12 cellular contexts compared by ENCODE assay signal in the genomic region with DNA sequence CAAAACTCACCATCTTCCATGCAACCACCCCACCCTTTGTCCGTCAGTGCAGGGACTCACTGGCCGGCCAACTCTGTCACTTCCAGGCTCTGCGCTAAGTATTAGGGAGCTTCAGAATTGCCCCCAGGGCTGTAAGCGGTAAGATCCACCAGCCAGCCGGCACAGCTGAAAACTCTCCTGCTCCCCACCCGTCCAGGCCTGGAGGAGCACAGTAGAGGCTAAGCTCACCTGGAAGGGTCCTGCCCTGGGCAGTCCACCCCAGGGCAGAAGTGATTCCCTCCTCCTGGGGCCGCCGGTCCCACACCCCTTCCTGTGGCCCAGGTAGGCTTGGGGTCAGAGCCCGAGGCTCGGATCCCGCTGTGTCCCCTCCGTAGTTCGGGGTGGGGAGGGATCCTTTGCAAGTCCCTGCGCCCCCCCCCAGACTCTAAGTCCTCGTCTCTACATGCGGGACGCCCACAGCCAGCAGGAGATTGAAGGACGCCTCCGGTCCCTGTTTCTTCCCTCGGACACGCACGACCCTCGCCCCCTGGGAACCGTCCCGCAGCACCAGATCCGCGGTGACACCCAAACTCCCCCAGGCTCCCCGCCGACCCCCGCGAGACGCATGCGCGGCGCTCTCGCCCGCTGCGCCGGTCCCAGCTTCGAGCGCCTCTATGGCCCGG.
DNase-seq lines count a peak whose midpoint lies in the region; ATAC-seq and TF ChIP-seq lines count a peak whose summit lies in the region.
"Had no signal": no experiment of that assay in that cellular context is flagged by ENCODE, and none has a peak within 500 bp of the region (broad histone marks: within the 10 kb centered on the region; RNA-seq: fewer than 3 reads in every experiment).

No MANE protein-coding gene starts in this region.

- peak overlapping the region; percentile 27 for H3K4ac ChIP-seq in trophoblast cell (ENCODE audit: low read depth, low read length)

- peak overlapping the region; percentile 52 for H3K4me3 ChIP-seq in GM23338
- peak overlapping the region; percentile 51 for H3K4me3 ChIP-seq in left ventricle myocardium inferior
- peak overlapping the region; percentile 27 for H3K4me3 ChIP-seq in trophoblast cell (ENCODE audit: low read depth, low read length)
- peak overlapping the region in 1 of 2 donors; percentile 33 for H3K4me3 ChIP-seq in tibial artery

- H3K9ac ChIP-seq in trophoblast cell (ENCODE audit: low read length): no peak overlapping the region

- peak; percentile 52 for DNase-seq in GM23338 (ENCODE audit: low spot score)
- peak; percentile 12 for DNase-seq in activated B cell treated with CpG ODN at 0.5 μM for 24 hours
- DNase-seq in left ventricle myocardium inferior: no peak
- DNase-seq in trophoblast cell: peak in 1 of 2 donors; percentile 20
- DNase-seq in DMS79 (lab: John Stamatoyannopoulos, UW): no peak
- no peak for DNase-seq in tibial artery
- DNase-seq: activated T-cell treated with anti-CD3 and anti-CD28 coated beads, Interleukin-2, amount 50 U/mL, for 1 hour; Karpas-422; midbrain; NCI-H2171 treated with DMSO at 0.1 percent for 48 hours had no signal

- no peak overlapping the region for H2AK5ac ChIP-seq in trophoblast cell (ENCODE audit: low read length)

- peak overlapping the region; percentile 15 for H2BK12ac ChIP-seq in trophoblast cell (ENCODE audit: low read length)

- H3F3A ChIP-seq in GM23338 (replicated peaks; ENCODE audit: low read depth): 0 out of 2 replicates have a peak, but pooled peaks cover 3% of the 10 kb centered on the region

- H3K4me1 Mint-ChIP-seq in GM23338 (peaks cover 26% of the 10 kb centered on the region), activated B cell treated with CpG ODN at 0.5 μM for 24 hours (no peaks in the 10 kb centered on the region)

- H3K27me3 Mint-ChIP-seq in GM23338 (ENCODE audit: insufficient read depth, low read depth, poor library complexity): peaks cover 8% of the 10 kb centered on the region
- H3K27me3 Mint-ChIP-seq in activated B cell treated with CpG ODN at 0.5 μM for 24 hours: peaks cover 3% of the 10 kb centered on the region

- POLR2A ChIA-PET in activated B cell treated with CpG ODN at 0.5 μM for 24 hours (lab: Charles Lee): no interaction called here

- H3K14ac ChIP-seq in trophoblast cell (ENCODE audit: low read length): peak overlapping the region; percentile 22

- H3K4me3 Mint-ChIP-seq in GM23338 (peak overlapping the region; percentile 59), activated B cell treated with CpG ODN at 0.5 μM for 24 hours (no peak overlapping the region)

- intact Hi-C loops in activated B cell treated with CpG ODN at 0.5 μM for 24 hours (cut with micrococcal nuclease): no loop called here
- intact Hi-C loops in left ventricle myocardium inferior (cut with micrococcal nuclease): no loop called here
- intact Hi-C loops in tibial artery (cut with DNase I; ENCODE audit: low total_unique reads): no loop called here

- H3K4me1 ChIP-seq in GM23338 (ENCODE audit: insufficient read depth) (peaks cover 7% of the 10 kb centered on the region; the same call in 1 of the 2 replicates), left ventricle myocardium inferior (peaks cover 53% of the 10 kb centered on the region), trophoblast cell (ENCODE audit: control insufficient read depth in 1 of 2, insufficient read depth in 2 of 2, low read length in 2 of 2) (peaks cover 18% of the 10 kb centered on the region in 2 experiments), tibial artery (peaks cover 0 to 38% (median 31%) of the 10 kb centered on the region in 4 donors)

- H3K36me3 Mint-ChIP-seq in GM23338 (ENCODE audit: low read depth) (no peaks in the 10 kb centered on the region; the same call in 2 of the 3 replicates), activated B cell treated with CpG ODN at 0.5 μM for 24 hours (ENCODE audit: low read depth) (no peaks in the 10 kb centered on the region)

- CTCF ChIA-PET in activated B cell treated with CpG ODN at 0.5 μM for 24 hours (lab: Charles Lee): no interaction called here

- peak overlapping the region; percentile 73 for H4K8ac ChIP-seq in trophoblast cell (ENCODE audit: low read depth, low read length)

- H4K91ac ChIP-seq in trophoblast cell (ENCODE audit: low read depth, low read length): peak overlapping the region; percentile 64

- H3K79me2 ChIP-seq in GM23338 (replicated peaks; ENCODE audit: insufficient read depth) (no peaks in the 10 kb centered on the region), trophoblast cell (ENCODE audit: control insufficient read depth, insufficient read depth, low read length, poor library complexity) (peaks cover 1% of the 10 kb centered on the region)

- H4K12ac ChIP-seq in trophoblast cell (ENCODE audit: low read depth, low read length): no peak overlapping the region

- H3K27ac ChIP-seq in GM23338 (ENCODE audit: low read depth) (no peak overlapping the region), left ventricle myocardium inferior (replicated peaks) (peak overlapping the region; percentile 88), trophoblast cell (ENCODE audit: low read depth, low read length) (no peak overlapping the region), tibial artery (no peak overlapping the region)

- H3K4me2 ChIP-seq in GM23338 (peak overlapping the region; percentile 78), trophoblast cell (ENCODE audit: low read length) (peak overlapping the region; percentile 68)

- H2AFZ ChIP-seq in GM23338 (peak overlapping the region; percentile 76), trophoblast cell (ENCODE audit: insufficient read depth, low read length, poor library complexity) (peak overlapping the region; percentile 50)

- no CpG with 5 or more reads among the region's 42 CpGs for WGBS in trophoblast cell (ENCODE audit: extremely low coverage, insufficient coverage, insufficient read length)

- H2BK120ac ChIP-seq in trophoblast cell (ENCODE audit: insufficient read depth, low read length, poor library complexity): no peak overlapping the region

- no peaks in the 10 kb centered on the region for H3K9me2 ChIP-seq in GM23338 (ENCODE audit: insufficient read depth)

- TF ChIP-seq CTCF in GM23338 (conservative IDR thresholded peaks at IDR 0.05; ENCODE audit: low read depth in 2 of 2): no peak
- no peak for TF ChIP-seq CTCF in activated B cell treated with CpG ODN at 0.5 μM for 24 hours (IDR thresholded peaks at IDR 0.05)
- no peak for TF ChIP-seq CTCF in left ventricle myocardium inferior (IDR thresholded peaks at IDR 0.05; ENCODE audit: borderline replicate concordance)
- TF ChIP-seq CTCF in tibial artery (IDR thresholded peaks at IDR 0.05): no peak

- H2BK5ac ChIP-seq in trophoblast cell (ENCODE audit: low read depth, low read length, poor library complexity): no peak overlapping the region

- no peaks in the 10 kb centered on the region for H3K36me3 ChIP-seq in GM23338 (ENCODE audit: insufficient read depth)
- no peaks in the 10 kb centered on the region for H3K36me3 ChIP-seq in left ventricle myocardium inferior
- no peaks in the 10 kb centered on the region for H3K36me3 ChIP-seq in trophoblast cell (ENCODE audit: control insufficient read depth in 1 of 2, insufficient read depth in 2 of 2, low read length in 2 of 2)
- H3K36me3 ChIP-seq in tibial artery: no peaks in the 10 kb centered on the region

- H3K27me3 ChIP-seq in GM23338 (ENCODE audit: insufficient read depth) (peaks cover 14% of the 10 kb centered on the region), left ventricle myocardium inferior (ENCODE audit: low read depth) (peaks cover 20% of the 10 kb centered on the region), trophoblast cell (ENCODE audit: insufficient read depth, low read length) (no peaks in the 10 kb centered on the region), tibial artery (peaks cover 0 to 8% of the 10 kb centered on the region in 2 donors)

- peaks cover 2% of the 10 kb centered on the region for H3K79me1 ChIP-seq in trophoblast cell (ENCODE audit: low read length)

- H3K27ac Mint-ChIP-seq in GM23338 (no peak overlapping the region), activated B cell treated with CpG ODN at 0.5 μM for 24 hours (no peak overlapping the region)

- no peak overlapping the region for H3K23ac ChIP-seq in trophoblast cell (ENCODE audit: low read length)

- no peaks in the 10 kb centered on the region for H3K9me3 ChIP-seq in left ventricle myocardium inferior (replicated peaks)
- H3K9me3 ChIP-seq in trophoblast cell (ENCODE audit: insufficient read depth, low read depth, low read length): no peaks in the 10 kb centered on the region
- no peaks in the 10 kb centered on the region for H3K9me3 ChIP-seq in tibial artery

- ATAC-seq in GM23338 (peak; percentile 52), activated B cell treated with CpG ODN at 0.5 μM for 24 hours (ENCODE audit: low read depth) (no peak), GM18870 (IDR thresholded peaks at IDR 0.05; ENCODE audit: unreplicated experiment) (no peak), GM19351 (IDR thresholded peaks at IDR 0.05; ENCODE audit: unreplicated experiment) (no peak)

- no peaks in the 10 kb centered on the region for H3K9me3 Mint-ChIP-seq in GM23338
- no peaks in the 10 kb centered on the region for H3K9me3 Mint-ChIP-seq in activated B cell treated with CpG ODN at 0.5 μM for 24 hours

- H4K20me1 ChIP-seq in GM23338 (replicated peaks; ENCODE audit: insufficient read depth): no peaks in the 10 kb centered on the region; the same call in 1 of the 2 replicates

- no peak overlapping the region for H3K18ac ChIP-seq in trophoblast cell (ENCODE audit: low read length)

Comparison
In these comparisons a context has a peak if more than half of its experiments do, and no peak if none do; other contexts are left out.
1. DNase-seq: peak in GM23338 (single experiment) and activated B cell treated with CpG ODN at 0.5 μM for 24 hours (single experiment); none in left ventricle myocardium inferior (single experiment), DMS79 (single experiment) and tibial artery (0 of 2).